13 cellular contexts compared by ENCODE assay signal in the genomic region with DNA sequence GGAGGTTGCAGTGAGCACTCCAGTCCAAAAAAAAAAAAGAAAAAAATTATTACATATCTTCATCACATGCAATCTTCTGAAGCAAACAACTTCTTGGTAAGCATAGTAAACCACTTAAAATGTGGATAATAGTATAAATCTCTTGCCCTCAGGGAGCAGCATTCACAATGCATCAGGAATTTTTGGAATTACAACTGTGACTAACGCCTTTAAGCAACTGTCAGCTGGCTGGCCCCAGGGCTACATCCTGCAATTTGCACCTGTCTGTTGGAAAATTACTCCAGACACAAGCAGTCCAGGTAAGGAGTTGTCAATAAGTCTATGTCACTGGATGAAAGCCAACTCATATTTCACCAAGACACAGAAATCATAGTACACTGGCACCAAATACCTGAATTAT.
A peak's percentile ranks its signal among the peaks of the same experiment; 100 is the strongest.
DNase-seq lines count a peak whose midpoint lies in the region; ATAC-seq and TF ChIP-seq lines count a peak whose summit lies in the region.
"Had no signal": no experiment of that assay in that cellular context is flagged by ENCODE, and none has a peak within 500 bp of the region (broad histone marks: within the 10 kb centered on the region; RNA-seq: fewer than 3 reads in every experiment).

No MANE protein-coding gene starts in this region.

- peak overlapping the region; percentile 84 for H3K27ac ChIP-seq in RWPE2 (ENCODE audit: poor library complexity, severe bottlenecking)

- H3K4me1 Mint-ChIP-seq in stimulated activated memory B cell treated with anti-CD40 and anti-IgM and Interleukin-4, amounts not matched to agents 10 μg/mL and 1 μg/mL and 100 μg/mL, for 72 hours = peaks cover 60% of the 10 kb centered on the region

- H3K9me3 ChIP-seq in RWPE2 (ENCODE audit: severe bottlenecking) = no peaks in the 10 kb centered on the region

- H3K27ac Mint-ChIP-seq in stimulated activated memory B cell treated with anti-CD40 and anti-IgM and Interleukin-4, amounts not matched to agents 10 μg/mL and 1 μg/mL and 100 μg/mL, for 72 hours = peak overlapping the region; percentile 80

- peaks cover 29% of the 10 kb centered on the region for H3K4me1 ChIP-seq in RWPE2 (ENCODE audit: insufficient read depth, poor library complexity, severe bottlenecking)

- H3K4me3 ChIP-seq in RWPE2 (ENCODE audit: severe bottlenecking) = no peak overlapping the region

- no peaks in the 10 kb centered on the region for H3K9me3 Mint-ChIP-seq in stimulated activated memory B cell treated with anti-CD40 and anti-IgM and Interleukin-4, amounts not matched to agents 10 μg/mL and 1 μg/mL and 100 μg/mL, for 72 hours
- H3K9me3 Mint-ChIP-seq: neural crest cell had no signal

- H3K4me3 Mint-ChIP-seq in stimulated activated memory B cell treated with anti-CD40 and anti-IgM and Interleukin-4, amounts not matched to agents 10 μg/mL and 1 μg/mL and 100 μg/mL, for 72 hours = no peak overlapping the region

- DNase-seq in NCI-H2029 (lab: John Stamatoyannopoulos, UW) = peak; percentile 44
- DNase-seq in NCI-H2029 treated with DMSO at 0.1 percent for 48 hours (lab: John Stamatoyannopoulos, UW) = no peak
- DNase-seq in RWPE2 (ENCODE audit: low spot score) = peak; percentile 87
- peak; percentile 5 for DNase-seq in iPS-NIHi7 (ENCODE audit: extremely low spot score)
- no peak for DNase-seq in foreskin melanocyte
- DNase-seq in activated gamma-delta T cell (lab: John Stamatoyannopoulos, UW) = no peak
- no peak for DNase-seq in activated CD4-positive, CD25-positive, alpha-beta regulatory T cell (lab: John Stamatoyannopoulos, UW)
- DNase-seq: activated naive CD4-positive, alpha-beta T cell; NCI-H1694 treated with DMSO at 0.1 percent for 48 hours; NCI-H774; substantia nigra had no signal

- no peaks in the 10 kb centered on the region for H3K36me3 ChIP-seq in RWPE2 (ENCODE audit: low read depth)

- no peaks in the 10 kb centered on the region for H3K27me3 Mint-ChIP-seq in stimulated activated memory B cell treated with anti-CD40 and anti-IgM and Interleukin-4, amounts not matched to agents 10 μg/mL and 1 μg/mL and 100 μg/mL, for 72 hours

- ATAC-seq in RWPE2 (ENCODE audit: low read depth) = peak; percentile 64
- no peak for ATAC-seq in stimulated activated memory B cell treated with anti-CD40 and anti-IgM and Interleukin-4, amounts not matched to agents 10 μg/mL and 1 μg/mL and 100 μg/mL, for 72 hours

- H3K36me3 Mint-ChIP-seq in stimulated activated memory B cell treated with anti-CD40 and anti-IgM and Interleukin-4, amounts not matched to agents 10 μg/mL and 1 μg/mL and 100 μg/mL, for 72 hours = no peaks in the 10 kb centered on the region

- no peaks in the 10 kb centered on the region for H3K27me3 ChIP-seq in RWPE2 (ENCODE audit: insufficient read depth, poor library complexity, severe bottlenecking)

- TF ChIP-seq CTCF in RWPE2 (IDR thresholded peaks at IDR 0.05; ENCODE audit: poor library complexity, severe bottlenecking) = no peak

Comparison
In these comparisons a context has a peak if more than half of its experiments do, and no peak if none do; other contexts are left out.
1. DNase-seq: peak in NCI-H2029 (single experiment), RWPE2 (single experiment) and iPS-NIHi7 (single experiment); none in NCI-H2029 treated with DMSO at 0.1 percent for 48 hours (single experiment), foreskin melanocyte (single experiment), activated gamma-delta T cell (single experiment) and activated CD4-positive, CD25-positive, alpha-beta regulatory T cell (0 of 4).